ENCODE assay signal across 1 cellular context in genomic region chr7:78412216-78412858, GRCh38.
TF ChIP-seq lines count a peak whose summit lies in the region.

No MANE protein-coding gene starts in this region.

TF ChIP-seq in liver, 16 proteins besides CTCF, POLR2A, EP300 and RAD21 (continued from another document):
- TF ChIP-seq ZBTB33 (IDR thresholded peaks at IDR 0.05) = no peak
- no peak for TF ChIP-seq HNF4G (IDR thresholded peaks at IDR 0.05)
